8 cellular contexts compared by ENCODE assay signal in the genomic region with DNA sequence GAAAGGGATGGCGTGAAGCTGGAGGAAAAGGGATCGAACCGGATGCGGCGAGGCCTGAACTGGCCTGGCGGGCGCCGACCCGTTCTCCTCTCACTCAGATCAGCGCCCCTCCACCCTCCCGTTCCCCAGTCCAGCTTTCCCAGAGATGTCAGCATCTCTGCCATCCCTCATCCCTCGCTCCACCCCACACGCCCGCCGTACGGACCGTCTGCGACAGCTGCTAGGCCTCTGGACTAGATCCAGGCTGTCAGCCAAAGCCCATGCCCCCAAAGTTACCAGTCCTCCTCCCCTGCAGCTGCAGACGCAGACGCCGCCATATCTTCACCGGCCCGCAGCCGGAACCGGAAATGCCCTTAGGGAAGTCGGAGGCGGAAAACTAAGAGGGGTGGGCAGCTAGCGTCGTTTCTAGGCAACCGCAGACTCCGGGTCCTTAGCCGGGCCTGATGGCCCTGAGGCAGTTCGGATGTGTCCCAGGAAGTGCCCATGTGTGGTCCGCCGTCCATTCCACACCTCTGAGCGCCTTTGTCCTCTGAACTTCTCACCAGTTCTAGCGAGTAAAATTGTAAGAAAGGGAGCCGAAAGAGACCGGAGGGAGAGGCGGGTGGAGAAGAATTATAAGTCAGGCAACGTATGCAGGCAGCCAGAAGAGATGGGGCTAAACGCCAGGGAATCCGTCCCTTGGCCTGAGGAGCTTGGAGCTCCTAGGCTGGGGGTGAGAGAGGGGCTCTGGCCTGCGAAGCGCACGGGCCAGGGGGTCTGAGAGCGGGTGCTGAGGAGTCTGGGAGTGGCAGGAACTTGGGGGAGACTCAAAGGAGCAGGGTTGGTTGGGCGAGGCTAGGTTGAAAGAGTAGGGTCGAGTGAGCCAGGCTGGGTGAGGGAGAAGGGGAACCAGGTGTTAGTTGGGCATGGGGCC. TPM values are rescaled to one million over a fixed set of nuclear protein-coding genes. Genes with fewer than 3 reads are reported as not detected.
A peak's percentile ranks its signal among the peaks of the same experiment; 100 is the strongest.
DNase-seq lines count a peak whose midpoint lies in the region; ATAC-seq, FAIRE-seq and TF ChIP-seq lines count a peak whose summit lies in the region.

A gene with protein sequence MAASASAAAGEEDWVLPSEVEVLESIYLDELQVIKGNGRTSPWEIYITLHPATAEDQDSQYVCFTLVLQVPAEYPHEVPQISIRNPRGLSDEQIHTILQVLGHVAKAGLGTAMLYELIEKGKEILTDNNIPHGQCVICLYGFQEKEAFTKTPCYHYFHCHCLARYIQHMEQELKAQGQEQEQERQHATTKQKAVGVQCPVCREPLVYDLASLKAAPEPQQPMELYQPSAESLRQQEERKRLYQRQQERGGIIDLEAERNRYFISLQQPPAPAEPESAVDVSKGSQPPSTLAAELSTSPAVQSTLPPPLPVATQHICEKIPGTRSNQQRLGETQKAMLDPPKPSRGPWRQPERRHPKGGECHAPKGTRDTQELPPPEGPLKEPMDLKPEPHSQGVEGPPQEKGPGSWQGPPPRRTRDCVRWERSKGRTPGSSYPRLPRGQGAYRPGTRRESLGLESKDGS (minus strand): TSS at position 349 of the 913 bp plus-strand sequence. CDS start 32 bp downstream, at position 317.
A gene with protein sequence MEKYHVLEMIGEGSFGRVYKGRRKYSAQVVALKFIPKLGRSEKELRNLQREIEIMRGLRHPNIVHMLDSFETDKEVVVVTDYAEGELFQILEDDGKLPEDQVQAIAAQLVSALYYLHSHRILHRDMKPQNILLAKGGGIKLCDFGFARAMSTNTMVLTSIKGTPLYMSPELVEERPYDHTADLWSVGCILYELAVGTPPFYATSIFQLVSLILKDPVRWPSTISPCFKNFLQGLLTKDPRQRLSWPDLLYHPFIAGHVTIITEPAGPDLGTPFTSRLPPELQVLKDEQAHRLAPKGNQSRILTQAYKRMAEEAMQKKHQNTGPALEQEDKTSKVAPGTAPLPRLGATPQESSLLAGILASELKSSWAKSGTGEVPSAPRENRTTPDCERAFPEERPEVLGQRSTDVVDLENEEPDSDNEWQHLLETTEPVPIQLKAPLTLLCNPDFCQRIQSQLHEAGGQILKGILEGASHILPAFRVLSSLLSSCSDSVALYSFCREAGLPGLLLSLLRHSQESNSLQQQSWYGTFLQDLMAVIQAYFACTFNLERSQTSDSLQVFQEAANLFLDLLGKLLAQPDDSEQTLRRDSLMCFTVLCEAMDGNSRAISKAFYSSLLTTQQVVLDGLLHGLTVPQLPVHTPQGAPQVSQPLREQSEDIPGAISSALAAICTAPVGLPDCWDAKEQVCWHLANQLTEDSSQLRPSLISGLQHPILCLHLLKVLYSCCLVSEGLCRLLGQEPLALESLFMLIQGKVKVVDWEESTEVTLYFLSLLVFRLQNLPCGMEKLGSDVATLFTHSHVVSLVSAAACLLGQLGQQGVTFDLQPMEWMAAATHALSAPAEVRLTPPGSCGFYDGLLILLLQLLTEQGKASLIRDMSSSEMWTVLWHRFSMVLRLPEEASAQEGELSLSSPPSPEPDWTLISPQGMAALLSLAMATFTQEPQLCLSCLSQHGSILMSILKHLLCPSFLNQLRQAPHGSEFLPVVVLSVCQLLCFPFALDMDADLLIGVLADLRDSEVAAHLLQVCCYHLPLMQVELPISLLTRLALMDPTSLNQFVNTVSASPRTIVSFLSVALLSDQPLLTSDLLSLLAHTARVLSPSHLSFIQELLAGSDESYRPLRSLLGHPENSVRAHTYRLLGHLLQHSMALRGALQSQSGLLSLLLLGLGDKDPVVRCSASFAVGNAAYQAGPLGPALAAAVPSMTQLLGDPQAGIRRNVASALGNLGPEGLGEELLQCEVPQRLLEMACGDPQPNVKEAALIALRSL (N-terminal part only) (plus strand): TSS at position 433 of the 913 bp plus-strand sequence. CDS start 744 bp downstream, outside the sequence.

- WGBS in adipose tissue, 3 donors, result 0 to 1% (median 0%) methylated on average over 36 to 49 of the region's 49 CpGs
- 0 to 1% (median 1%) methylated on average over 46 to 49 of the region's 49 CpGs for WGBS in heart left ventricle, 4 donors

- peak; percentile 87 for DNase-seq in GM12891 (ENCODE audit: insufficient read length, low spot score)
- peak; percentile 48 for DNase-seq in NCI-H1417 treated with DMSO at 0.1 percent for 48 hours (lab: John Stamatoyannopoulos, UW)
- DNase-seq in T-helper 1 cell, result peak; percentile 57 to 84 (median 73)
- DNase-seq in heart left ventricle, result peak; percentile 87 to 91 (median 89)
- peak; percentile 83 to 98 (median 90) for DNase-seq in posterior cingulate gyrus
- peak; percentile 83 for DNase-seq in type B pancreatic cell (ENCODE audit: extremely low spot score, unreplicated experiment)

- H3K9me3 ChIP-seq in heart left ventricle, result no peaks in the 10 kb centered on the region

- peak within 1 kb of the TSS; percentile 99 for H3K4me3 Mint-ChIP-seq in type B pancreatic cell

- TF ChIP-seq CTCF in heart left ventricle (IDR thresholded peaks at IDR 0.05) (no peak), type B pancreatic cell (conservative IDR thresholded peaks at IDR 0.05) (no peak)

- no peaks in the 10 kb centered on the region for H3K27me3 ChIP-seq in heart left ventricle

- peak within 1 kb of the TSS; percentile 75 to 97 (median 90) for H3K4me3 ChIP-seq in heart left ventricle

- peak; percentile 89 for TF ChIP-seq POLR2A in GM12891 (IDR thresholded peaks at IDR 0.05; ENCODE audit: low read depth, low read length)
- TF ChIP-seq POLR2A in heart left ventricle (IDR thresholded peaks at IDR 0.05), result peak in 1 of 2 donors; percentile 78

- FAIRE-seq in GM12891 (lab: Jason Lieb, UNC), result peak; percentile 91

- H3K36me3 ChIP-seq in heart left ventricle, result peaks cover 0 to 43% (median 36%) of the 10 kb centered on the region in 9 donors

- peaks cover 4% of the 10 kb centered on the region for H3K36me3 Mint-ChIP-seq in type B pancreatic cell

- no peaks in the 10 kb centered on the region for H3K27me3 Mint-ChIP-seq in type B pancreatic cell

- peaks cover 0 to 21% (median 14%) of the 10 kb centered on the region in 12 donors for H3K4me1 ChIP-seq in heart left ventricle

- H3K9me3 Mint-ChIP-seq in type B pancreatic cell, result no peaks in the 10 kb centered on the region

- H3K27ac ChIP-seq in adipose tissue (ENCODE audit: low read depth, low read length) (no peak within 1 kb of the TSS), heart left ventricle (peak within 1 kb of the TSS; percentile 14 to 87 (median 82))

- peak within 1 kb of the TSS; percentile 97 for H3K27ac Mint-ChIP-seq in type B pancreatic cell

- H3K4me1 Mint-ChIP-seq in type B pancreatic cell (ENCODE audit: unreplicated experiment), result peaks cover 21% of the 10 kb centered on the region

- intact Hi-C loops in heart left ventricle (cut with DNase I), result loop anchor here in 3 of 10 donors (1.0 to 5.0 kb wide), 3 partner anchors 13 to 265 kb away; a partner anchor contains a TSS
- intact Hi-C loops in posterior cingulate gyrus (cut with DNase I), result loop anchor here (1.0 to 5.0 kb wide), 2 partner anchors 13 to 40 kb away; a partner anchor contains a TSS

- peak; percentile 98 for ATAC-seq in HG02763 (IDR thresholded peaks at IDR 0.05; ENCODE audit: unreplicated experiment)
- peak; percentile 96 to 99 (median 98) for ATAC-seq in heart left ventricle

TF ChIP-seq in GM12891, 5 proteins besides CTCF, POLR2A, EP300 and RAD21:
- peak; percentile 28; the same call in 1 of the 2 replicates for TF ChIP-seq SPI1 (IDR thresholded peaks at IDR 0.05; ENCODE audit: low read depth, low read length)
- peak; percentile 84 for TF ChIP-seq POLR2AphosphoS5 (IDR thresholded peaks at IDR 0.05; ENCODE audit: low read depth, low read length)
- TF ChIP-seq PAX5 (IDR thresholded peaks at IDR 0.05; ENCODE audit: insufficient read depth, low read length, severe bottlenecking), result no peak
- TF ChIP-seq POU2F2 (IDR thresholded peaks at IDR 0.05; ENCODE audit: low read depth, low read length), result peak; percentile 56; the same call in 1 of the 2 replicates
- TF ChIP-seq TAF1 (IDR thresholded peaks at IDR 0.05; ENCODE audit: low read depth, low read length), result peak; percentile 91
TF ChIP-seq in GM12891: peak in this region for 4.

RNA-seq across cellular contexts. Expression of the first gene that starts in this region (rescaled TPM):
- 18.4 TPM for polyA plus RNA-seq in GM12891 (2012; ENCODE audit: low read depth, missing spikeins)
- 10 to 100 TPM; 10.3 to 29.2 (median 18.9) TPM for polyA plus RNA-seq in adipose tissue
- 10 to 100 TPM in 8 of 9 donors, 1 to 10 TPM in 1; 9.7 to 23.8 (median 15.0) TPM for total RNA-seq in heart left ventricle
- 10 to 100 TPM; 21.0 to 24.0 TPM for polyA plus RNA-seq in heart left ventricle
- 22.8 and 30.5 TPM in 2 replicates for total RNA-seq in type B pancreatic cell (ENCODE audit: low replicate concordance)

RNA-seq across cellular contexts. Expression of the second gene that starts in this region (rescaled TPM):
- polyA plus RNA-seq in GM12891 (2012; ENCODE audit: low read depth, missing spikeins), result 8.9 TPM
- polyA plus RNA-seq in adipose tissue, result 10 to 100 TPM; 15.3 to 18.7 (median 17.5) TPM
- total RNA-seq in heart left ventricle, result 10 to 100 TPM in 3 of 9 donors, 1 to 10 TPM in 6; 4.7 to 16.2 (median 7.9) TPM
- polyA plus RNA-seq in heart left ventricle, result 1 to 10 TPM; 6.9 to 8.0 TPM
- 60.4 and 102 TPM in 2 replicates for total RNA-seq in type B pancreatic cell (ENCODE audit: low replicate concordance)
